8 cellular contexts compared by ENCODE assay signal in genomic region chr12:48105867-48106563, GRCh38. TPM values are rescaled to one million over a fixed set of nuclear protein-coding genes. Genes with fewer than 3 reads are reported as not detected.
DNase-seq lines count a peak whose midpoint lies in the region; ATAC-seq and TF ChIP-seq lines count a peak whose summit lies in the region.

Gene SENP1, minus strand, starts transcription at chr12:48106079. Its CDS starts 4,607 bp downstream, at chr12:48101472.

- peak in 1 of 2 donors; percentile 10 for TF ChIP-seq RAD21 in liver (IDR thresholded peaks at IDR 0.05)

- H3K4me1 ChIP-seq in liver (ENCODE audit: control insufficient read depth in 4 of 4, insufficient read depth in 4 of 4, low read length in 3 of 4) = peaks cover 0 to 19% (median 17%) of the 10 kb centered on the region in 4 donors

- H3K36me3 ChIP-seq in liver (ENCODE audit: control insufficient read depth in 4 of 4, insufficient read depth in 3 of 4, low read depth in 1 of 4, low read length in 3 of 4) = peaks cover 0 to 3% (median 0%) of the 10 kb centered on the region in 4 donors

- no peaks in the 10 kb centered on the region for H3K27me3 ChIP-seq in liver (ENCODE audit: control insufficient read depth in 4 of 4, insufficient read depth in 4 of 4, low read length in 3 of 4)

- under 1% methylated on average over 52 of the region's 52 CpGs for WGBS in liver

- H3K9ac ChIP-seq in liver (ENCODE audit: low read depth in 1 of 2, low read length in 2 of 2) = peak within 1 kb of the TSS; percentile 76 to 97

- peak within 1 kb of the TSS; percentile 85 to 95 for H3K27ac ChIP-seq in liver (ENCODE audit: low read depth in 1 of 2, low read length in 2 of 2)

- no peak for TF ChIP-seq CTCF in liver (IDR thresholded peaks at IDR 0.05; ENCODE audit: low read depth, low read length, missing input control)

- ATAC-seq in GM19395 (IDR thresholded peaks at IDR 0.05; ENCODE audit: unreplicated experiment) (peak; percentile 73), HG03565 (IDR thresholded peaks at IDR 0.05; ENCODE audit: unreplicated experiment) (peak; percentile 38)

- H3K4me3 ChIP-seq in liver (ENCODE audit: low read depth in 1 of 3, low read length in 3 of 3) = peak within 1 kb of the TSS; percentile 90 to 99 (median 98)

- DNase-seq in C1 segment of cervical spinal cord (lab: John Stamatoyannopoulos, UW) (peak; percentile 52 to 95 (median 90)), NCI-H82 (lab: John Stamatoyannopoulos, UW) (peak; percentile 94), dermis blood vessel endothelial cell (peak; percentile 89)
- peak; percentile 92 to 93 for DNase-seq in activated CD4-positive, alpha-beta T cell treated with anti-CD3 and anti-CD28 coated beads, Interleukin-2, amount 50 U/mL, for 48 hours
- DNase-seq in stimulated activated CD4-positive, alpha-beta T cell treated with anti-CD3 and anti-CD28 coated beads, Interleukin-4, amount 100 ng/mL, for 24 hours = peak; percentile 92

- no peaks in the 10 kb centered on the region for H3K9me3 ChIP-seq in liver (ENCODE audit: control insufficient read depth in 4 of 4, low read length in 3 of 4)

TF ChIP-seq in liver, 16 proteins besides CTCF, POLR2A, EP300 and RAD21:
- peak; percentile 94 to 98 for TF ChIP-seq GABPA (IDR thresholded peaks at IDR 0.05 in 1 of 2, conservative IDR thresholded peaks at IDR 0.05 in 1 of 2)
- no peak for TF ChIP-seq MAX (IDR thresholded peaks at IDR 0.05)
- peak; percentile 85 for TF ChIP-seq REST (IDR thresholded peaks at IDR 0.05)
- peak; percentile 50 for TF ChIP-seq ZBTB33 (IDR thresholded peaks at IDR 0.05)
- TF ChIP-seq RXRA (IDR thresholded peaks at IDR 0.05) = peak; percentile 35 to 49
- TF ChIP-seq JUND (IDR thresholded peaks at IDR 0.05) = peak in 1 of 2 donors; percentile 14
- TF ChIP-seq TAF1 (conservative IDR thresholded peaks at IDR 0.05) = no peak
- TF ChIP-seq EGR1 (IDR thresholded peaks at IDR 0.05; ENCODE audit: low read depth in 2 of 2) = no peak
- TF ChIP-seq FOXA2 (IDR thresholded peaks at IDR 0.05) = no peak
- no peak for TF ChIP-seq HNF4G (IDR thresholded peaks at IDR 0.05)
- peak; percentile 72 for TF ChIP-seq NR2F2 (IDR thresholded peaks at IDR 0.05)
- peak; percentile 31 for TF ChIP-seq SP1 (IDR thresholded peaks at IDR 0.05)
- peak; percentile 73 for TF ChIP-seq YY1 (IDR thresholded peaks at IDR 0.05)
- no peak for TF ChIP-seq FOXA1 (IDR thresholded peaks at IDR 0.05)
- no peak for TF ChIP-seq ATF3 (IDR thresholded peaks at IDR 0.05)
- peak; percentile 47 to 65 for TF ChIP-seq HNF4A (conservative IDR thresholded peaks at IDR 0.05)

RNA-seq across cellular contexts. Expression of gene SENP1, which starts in this region (rescaled TPM):
- total RNA-seq in dermis blood vessel endothelial cell = 15.1 and 15.7 TPM in 2 replicates
- total RNA-seq in liver = 10 to 100 TPM in 1 of 2 donors, 1 to 10 TPM in 1; 6.4 to 11.7 TPM
- 1 to 10 TPM; 1.4 to 2.1 TPM for polyA plus RNA-seq in liver

Comparison
In these comparisons a context has a peak if more than half of its experiments do, and no peak if none do; other contexts are left out.
1. Peak in every context shown above with its lines: DNase-seq, ATAC-seq, H3K4me3 ChIP-seq and H3K27ac ChIP-seq.